ENCODE assay signal across 31 cellular contexts in genomic region chr3:149407898-149408297, GRCh38. TPM values are rescaled to one million over a fixed set of nuclear protein-coding genes. Genes with fewer than 3 reads are reported as not detected.
DNase-seq lines count a peak whose midpoint lies in the region; ATAC-seq and TF ChIP-seq lines count a peak whose summit lies in the region.
"Had no signal": no experiment of that assay in that cellular context is flagged by ENCODE, and none has a peak within 500 bp of the region (broad histone marks: within the 10 kb centered on the region; RNA-seq: fewer than 3 reads in every experiment).

No MANE protein-coding gene starts in this region.

- H3K4me1 Mint-ChIP-seq in naive thymus-derived CD8-positive, alpha-beta T cell, result no peaks in the 10 kb centered on the region
- H3K4me1 Mint-ChIP-seq: memory B cell; stimulated activated naive B cell treated with anti-CD40 and anti-IgM and Interleukin-4, amounts not matched to agents 10 μg/mL and 1 μg/mL and 100 μg/mL, for 72 hours had no signal

- H3K36me3 ChIP-seq in right lobe of liver, result no peaks in the 10 kb centered on the region
- no peaks in the 10 kb centered on the region for H3K36me3 ChIP-seq in stomach
- H3K36me3 ChIP-seq: adrenal gland, sigmoid colon, suprapubic skin, upper lobe of right lung had no signal

- no peaks in the 10 kb centered on the region for H3K36me3 Mint-ChIP-seq in naive thymus-derived CD8-positive, alpha-beta T cell
- H3K36me3 Mint-ChIP-seq: memory B cell; stimulated activated naive B cell treated with anti-CD40 and anti-IgM and Interleukin-4, amounts not matched to agents 10 μg/mL and 1 μg/mL and 100 μg/mL, for 72 hours had no signal

- no peak for TF ChIP-seq CTCF in coronary artery (IDR thresholded peaks at IDR 0.05)
- TF ChIP-seq CTCF in right lobe of liver (IDR thresholded peaks at IDR 0.05), result no peak
- no peak for TF ChIP-seq CTCF in stomach (IDR thresholded peaks at IDR 0.05)

- H3K4me1 ChIP-seq in right lobe of liver (peaks cover 0 to 26% (median 5%) of the 10 kb centered on the region in 4 donors), stomach (peaks cover 0 to 15% (median 10%) of the 10 kb centered on the region in 4 donors), right cardiac atrium (ENCODE audit: control insufficient read depth, insufficient read depth, low read length) (no peaks in the 10 kb centered on the region)
- H3K4me1 ChIP-seq: sigmoid colon, suprapubic skin, upper lobe of right lung had no signal

- POLR2A ChIA-PET in naive thymus-derived CD8-positive, alpha-beta T cell (lab: Charles Lee), result no interaction called here

- TF ChIP-seq POLR2A in right lobe of liver (IDR thresholded peaks at IDR 0.05), result no peak
- TF ChIP-seq POLR2A in stomach (IDR thresholded peaks at IDR 0.05), result no peak

- no peak overlapping the region for H3K4me3 Mint-ChIP-seq in naive thymus-derived CD8-positive, alpha-beta T cell
- H3K4me3 Mint-ChIP-seq: GM23338; memory B cell; stimulated activated naive B cell treated with anti-CD40 and anti-IgM and Interleukin-4, amounts not matched to agents 10 μg/mL and 1 μg/mL and 100 μg/mL, for 72 hours had no signal

- H3K4me3 ChIP-seq in coronary artery (no peak overlapping the region), right lobe of liver (no peak overlapping the region), stomach (no peak overlapping the region), right cardiac atrium (ENCODE audit: low read length) (no peak overlapping the region)
- H3K4me3 ChIP-seq: adrenal gland, GM23338, sigmoid colon, suprapubic skin, upper lobe of right lung had no signal

- peaks cover 2 to 22% (median 6%) of the 10 kb centered on the region in 5 donors for H3K27me3 Mint-ChIP-seq in naive thymus-derived CD8-positive, alpha-beta T cell
- H3K27me3 Mint-ChIP-seq: memory B cell had no signal

- intact Hi-C loops in right lobe of liver (cut with DNase I) (no loop called here), stomach (cut with DNase I; ENCODE audit: low total_unique reads) (no loop called here), right cardiac atrium (cut with DNase I) (no loop called here)

- peak overlapping the region; percentile 25 to 55 for H3K27ac ChIP-seq in coronary artery
- H3K27ac ChIP-seq in right lobe of liver, result no peak overlapping the region
- H3K27ac ChIP-seq in stomach, result peak overlapping the region; percentile 78 to 88 (median 79)
- no peak overlapping the region for H3K27ac ChIP-seq in right cardiac atrium (ENCODE audit: low read length)
- H3K27ac ChIP-seq: adrenal gland, C4-2B, HL-60, KMS-11, sigmoid colon, suprapubic skin, upper lobe of right lung had no signal

- TF ChIP-seq EP300 in stomach (IDR thresholded peaks at IDR 0.05), result no peak

- no peaks in the 10 kb centered on the region for H3K9me3 ChIP-seq in right lobe of liver
- no peaks in the 10 kb centered on the region for H3K9me3 ChIP-seq in stomach
- no peaks in the 10 kb centered on the region for H3K9me3 ChIP-seq in right cardiac atrium (ENCODE audit: control insufficient read depth, low read length)
- H3K9me3 ChIP-seq: adrenal gland, sigmoid colon, suprapubic skin, upper lobe of right lung had no signal

- H3K27me3 ChIP-seq in right lobe of liver, result no peaks in the 10 kb centered on the region
- H3K27me3 ChIP-seq in stomach, result no peaks in the 10 kb centered on the region
- H3K27me3 ChIP-seq in right cardiac atrium (ENCODE audit: control insufficient read depth, insufficient read depth), result no peaks in the 10 kb centered on the region
- H3K27me3 ChIP-seq: adrenal gland, sigmoid colon, suprapubic skin, upper lobe of right lung had no signal

- no peak overlapping the region for H3K27ac Mint-ChIP-seq in naive thymus-derived CD8-positive, alpha-beta T cell
- H3K27ac Mint-ChIP-seq: GM23338; memory B cell; stimulated activated naive B cell treated with anti-CD40 and anti-IgM and Interleukin-4, amounts not matched to agents 10 μg/mL and 1 μg/mL and 100 μg/mL, for 72 hours had no signal

- 33% methylated on average over 3 of the region's 3 CpGs for WGBS in right lobe of liver (ENCODE audit: insufficient coverage, low coverage, low lambda C conversion rate, missing lambda C conversion rate)
- WGBS in stomach, 5 donors, result 15 to 35% (median 19%) methylated on average over 3 of the region's 3 CpGs
- WGBS in right cardiac atrium, result 43% methylated on average over 3 of the region's 3 CpGs

- DNase-seq in RPMI7951 (ENCODE audit: low read depth) (peak; percentile 27), coronary artery (ENCODE audit: low spot score) (no peak), right lobe of liver (no peak), stomach (no peak), right cardiac atrium (no peak)
- no peak for DNase-seq in naive thymus-derived CD8-positive, alpha-beta T cell
- DNase-seq: activated CD4-positive, alpha-beta T cell treated with anti-CD3 and anti-CD28 coated beads, Interleukin-2, amount 50 U/mL, for 48 hours; activated CD4-positive, CD25-positive, alpha-beta regulatory T cell treated with anti-CD3 and anti-CD28 coated beads, Interleukin-2, amount 50 U/mL, for 72 hours; activated naive CD4-positive, alpha-beta T cell treated with Interleukin-2 at 50 U/mL for 16 hours; adrenal gland; COR-L47; hypothalamus; NCI-H1417 treated with DMSO at 0.1 percent for 48 hours; NCI-H2081 treated with DMSO at 0.1 percent for 48 hours; NCI-H2227 treated with DMSO at 0.1 percent for 48 hours; NCI-H526 treated with DMSO at 0.1 percent for 48 hours; NK-92 treated with Interleukin-12 subunit alpha and Interleukin-12 subunit beta, amount 100 ng/mL, for 24 hours; PC-3; sigmoid colon; stimulated activated naive B cell treated with anti-CD40 and anti-IgM and Interleukin-4, amounts not matched to agents 10 μg/mL and 1 μg/mL and 100 μg/mL, for 72 hours; upper lobe of right lung had no signal

- peak; percentile 39 to 65 (median 42) for ATAC-seq in right lobe of liver
- no peak for ATAC-seq in right cardiac atrium
- ATAC-seq in HG02623 (IDR thresholded peaks at IDR 0.05; ENCODE audit: unreplicated experiment), result no peak
- no peak for ATAC-seq in naive thymus-derived CD8-positive, alpha-beta T cell
- ATAC-seq in GM18909 (IDR thresholded peaks at IDR 0.05; ENCODE audit: poor library complexity, unreplicated experiment), result no peak
- ATAC-seq: GM23338; PC-3; Right ventricle myocardium inferior; stimulated activated naive B cell treated with anti-CD40 and anti-IgM and Interleukin-4, amounts not matched to agents 10 μg/mL and 1 μg/mL and 100 μg/mL, for 72 hours; upper lobe of right lung had no signal

- H3K9me3 Mint-ChIP-seq in naive thymus-derived CD8-positive, alpha-beta T cell, result no peaks in the 10 kb centered on the region
- H3K9me3 Mint-ChIP-seq: GM23338; memory B cell; stimulated activated naive B cell treated with anti-CD40 and anti-IgM and Interleukin-4, amounts not matched to agents 10 μg/mL and 1 μg/mL and 100 μg/mL, for 72 hours had no signal

RNA-seq across cellular contexts. Expression of gene TM4SF1, which starts 30.4 kb away (rescaled TPM):
- total RNA-seq in RPMI7951 (2014; rRNA removed; shearing (Covaris generic)), result 87.2 and 94.1 TPM in 2 replicates
- 10 to 100 TPM in 5 of 6 experiments, 1 to 10 TPM in 1; 7.9 to 63.0 (median 47.5) TPM for total RNA-seq in right lobe of liver
- 100 to 1,000 TPM in 2 of 5 donors, 10 to 100 TPM in 3; 29.8 to 468 (median 57.6) TPM for total RNA-seq in stomach
- polyA plus RNA-seq in stomach, result 100 to 1,000 TPM in 1 of 3 donors, 10 to 100 TPM in 2; 82.8 to 160 (median 97.2) TPM
- 100 to 1,000 TPM in 1 of 4 donors, 10 to 100 TPM in 3; 70.8 to 105 (median 83.6) TPM for total RNA-seq in right cardiac atrium
- polyA plus RNA-seq in right cardiac atrium, result 130 TPM
- total RNA-seq in naive thymus-derived CD8-positive, alpha-beta T cell, result not detected
- not detected for polyA plus RNA-seq in naive thymus-derived CD8-positive, alpha-beta T cell
- total RNA-seq: T-helper 2 cell treated with Interferon-gamma antibody and Interleukin-4, amounts not matched to agents 100 ng/mL and 5 ng/mL, for 36 hours had no signal

Comparison
In these comparisons a context has a peak if more than half of its experiments do, and no peak if none do; other contexts are left out.
1. H3K27ac ChIP-seq: peak in coronary artery (2 of 2) and stomach (5 of 5); none in right lobe of liver (0 of 3) and right cardiac atrium (single experiment).
2. ATAC-seq: peak in right lobe of liver (4 of 4); none in right cardiac atrium (0 of 2), HG02623 (single experiment), naive thymus-derived CD8-positive, alpha-beta T cell (0 of 2) and GM18909 (single experiment).
3. RNA of gene TM4SF1, which starts 30.4 kb away (total RNA-seq): 87.2 to 94.1 TPM in RPMI7951, 70.8 to 105 TPM in right cardiac atrium, 7.9 to 63.0 TPM in right lobe of liver and 29.8 to 468 TPM in stomach; not detected in naive thymus-derived CD8-positive, alpha-beta T cell; every median in the first group is over 4 times any median in the second.